Comparison of ENCODE assay signal across 6 cellular contexts in genomic region chr2:27353386-27353761, GRCh38. TPM values are rescaled to one million over a fixed set of nuclear protein-coding genes. Genes with fewer than 3 reads are reported as not detected.
A peak's percentile ranks its signal among the peaks of the same experiment; 100 is the strongest.
DNase-seq lines count a peak whose midpoint lies in the region; ATAC-seq, FAIRE-seq and TF ChIP-seq lines count a peak whose summit lies in the region.
"Not testable (repeated sequence)": the region's sequence is repeated elsewhere in the genome, so short reads cannot be mapped to it uniquely, and the experiment has no call there.

No MANE protein-coding gene starts in this region.

- in situ Hi-C loops in gastrocnemius medialis (cut with MboI; ENCODE audit: low sequenced_read_pairs in 4 of 4): not testable (repeated sequence)

- CTCF ChIA-PET in CD4-positive, alpha-beta T cell (lab: Charles Lee); PC-3 (lab: Charles Lee): not testable (repeated sequence)
- CTCF ChIA-PET in H1 (lab: Charles Lee; ENCODE audit: partially characterized antibody): interaction anchor here (0.7 to 1.6 kb wide), 5 partner anchors 14 to 358 kb away, joined by 3 to 5 read pairs (median 4); partner anchors contain the start of genes EIF2B4 and SNX17

- H4K91ac ChIP-seq in H1 (replicated peaks; ENCODE audit: insufficient read length, low read length): not testable (repeated sequence)

- TF ChIP-seq POLR2A in H1 (IDR thresholded peaks at IDR 0.05; ENCODE audit: control extremely low read depth in 1 of 2, low read depth in 2 of 2, low read length in 2 of 2); gastrocnemius medialis (IDR thresholded peaks at IDR 0.05): not testable (repeated sequence)

- not testable (repeated sequence) for H4K8ac ChIP-seq in H1 (ENCODE audit: extremely low read depth, insufficient read depth, low read length)

- H3K36me3 Mint-ChIP-seq in CD4-positive, alpha-beta T cell (ENCODE audit: low read depth): peaks cover 33% of the 10 kb centered on the region
- peaks cover 51% of the 10 kb centered on the region for H3K36me3 Mint-ChIP-seq in activated T-cell treated with anti-CD3 and anti-CD28 coated beads, Interleukin-2, amount 50 U/mL, for 24 hours (ENCODE audit: low read depth)
- not testable (repeated sequence) for H3K36me3 Mint-ChIP-seq in memory B cell

- not testable (repeated sequence) for BruUV-seq in PC-3 (replicated peaks; lab: Mats Ljungman, UMichigan)

- not testable (repeated sequence) for H3K23me2 ChIP-seq in H1 (ENCODE audit: low read depth, low read length)

- not testable (repeated sequence) for H2BK5ac ChIP-seq in H1 (ENCODE audit: low read depth, low read length)

- not testable (repeated sequence) for H3K23ac ChIP-seq in H1 (ENCODE audit: insufficient read length)

- H3K4me1 Mint-ChIP-seq in CD4-positive, alpha-beta T cell (ENCODE audit: low read depth): peaks cover 68% of the 10 kb centered on the region
- H3K4me1 Mint-ChIP-seq in activated T-cell treated with anti-CD3 and anti-CD28 coated beads, Interleukin-2, amount 50 U/mL, for 24 hours (ENCODE audit: low read depth): peaks cover 59% of the 10 kb centered on the region
- H3K4me1 Mint-ChIP-seq in memory B cell: peaks cover 30% of the 10 kb centered on the region

- not testable (repeated sequence) for H3K9me3 ChIP-seq in CD4-positive, alpha-beta T cell (ENCODE audit: control insufficient read depth, low read length); PC-3 (ENCODE audit: low read length); H1 (ENCODE audit: insufficient read depth in 2 of 2, low read depth in 1 of 2, low read length in 1 of 2); gastrocnemius medialis

- H3K4me1 ChIP-seq in PC-3 (ENCODE audit: insufficient read depth, low read length) (peaks cover 28% of the 10 kb centered on the region), H1 (replicated peaks in 1 of 4; ENCODE audit: control insufficient read depth in 3 of 4, insufficient read depth in 4 of 4, low read length in 3 of 4) (peaks cover 0 to 12% (median 4%) of the 10 kb centered on the region in 4 experiments; a peak in 4 of 7 replicates), gastrocnemius medialis (peaks cover 40 to 53% of the 10 kb centered on the region in 2 donors)

- H3K18ac ChIP-seq in H1 (ENCODE audit: extremely low read depth, low read length): not testable (repeated sequence)

- not testable (repeated sequence) for H2BK120ac ChIP-seq in H1 (replicated peaks; ENCODE audit: low read depth, low read length)

- TF ChIP-seq EP300 in H1 (IDR thresholded peaks at IDR 0.05; ENCODE audit: borderline replicate concordance in 1 of 2, low read depth in 2 of 2, low read length in 2 of 2): not testable (repeated sequence)

- not testable (repeated sequence) for H2BK15ac ChIP-seq in H1 (ENCODE audit: low read length)

- not testable (repeated sequence) for DNase-seq in CD4-positive, alpha-beta T cell; PC-3; activated T-cell treated with anti-CD3 and anti-CD28 coated beads, Interleukin-2, amount 50 U/mL, for 24 hours; H1 (ENCODE audit: low read depth in 1 of 2, low spot score in 2 of 2); memory B cell (ENCODE audit: low spot score in 2 of 2); gastrocnemius medialis

- 91% methylated on average over 5 of the region's 5 CpGs; no CpG with 5 or more reads in 1 of the 2 experiments for WGBS in H1 (ENCODE audit: extremely low coverage in 1 of 2, insufficient coverage in 1 of 2, insufficient read length in 1 of 2, insufficient replicate concordance in 2 of 2, low coverage in 1 of 2, low lambda C conversion rate in 2 of 2, missing lambda C conversion rate in 1 of 2), 2 experiments

- not testable (repeated sequence) for H3K9me3 Mint-ChIP-seq in CD4-positive, alpha-beta T cell; activated T-cell treated with anti-CD3 and anti-CD28 coated beads, Interleukin-2, amount 50 U/mL, for 24 hours; memory B cell

- not testable (repeated sequence) for H3K9me2 ChIP-seq in PC-3 (replicated peaks; ENCODE audit: low read length)

- H2AK5ac ChIP-seq in H1 (ENCODE audit: low read depth, low read length): not testable (repeated sequence)

- not testable (repeated sequence) for FAIRE-seq in H1 (lab: Jason Lieb, UNC)

- H3K4me2 ChIP-seq in PC-3 (ENCODE audit: low read length): peak overlapping the region; percentile 91; the same call in 1 of the 2 replicates
- H3K4me2 ChIP-seq in H1 (ENCODE audit: insufficient read depth in 1 of 2, low read depth in 2 of 2, low read length in 2 of 2): peak overlapping the region; percentile 31 to 62; a peak in 2 of 4 replicates

- not testable (repeated sequence) for H3K9ac ChIP-seq in PC-3 (ENCODE audit: low read length); H1 (replicated peaks in 1 of 4; ENCODE audit: extremely low read depth in 1 of 4, low read depth in 3 of 4, low read length in 3 of 4)

- H4K20me1 ChIP-seq in PC-3 (ENCODE audit: low read length): peaks cover 13% of the 10 kb centered on the region
- not testable (repeated sequence) for H4K20me1 ChIP-seq in H1 (replicated peaks in 1 of 2; ENCODE audit: control insufficient read depth in 1 of 2, insufficient read depth in 2 of 2, low read length in 2 of 2)

- H3K4ac ChIP-seq in H1 (replicated peaks; ENCODE audit: insufficient read length, low read depth, low read length): not testable (repeated sequence)

- H3K27me3 Mint-ChIP-seq in CD4-positive, alpha-beta T cell; activated T-cell treated with anti-CD3 and anti-CD28 coated beads, Interleukin-2, amount 50 U/mL, for 24 hours; memory B cell: not testable (repeated sequence)

- H3K27ac ChIP-seq in CD4-positive, alpha-beta T cell (ENCODE audit: low read depth, low read length); PC-3 (ENCODE audit: low read length); H1 (ENCODE audit: low read depth, low read length): not testable (repeated sequence)
- H3K27ac ChIP-seq in gastrocnemius medialis: peak overlapping the region; percentile 92 to 99 (median 94)

- not testable (repeated sequence) for TF ChIP-seq CTCF in CD4-positive, alpha-beta T cell (IDR thresholded peaks at IDR 0.05); PC-3 (conservative IDR thresholded peaks at IDR 0.05; ENCODE audit: low read depth, low read length); H1 (IDR thresholded peaks at IDR 0.05; ENCODE audit: control extremely low read depth in 1 of 3, insufficient read depth in 1 of 3, low read depth in 1 of 3, low read length in 3 of 3); gastrocnemius medialis (IDR thresholded peaks at IDR 0.05 in 4 of 5, conservative IDR thresholded peaks at IDR 0.05 in 1 of 5)

- H3K4me3 Mint-ChIP-seq in CD4-positive, alpha-beta T cell; activated T-cell treated with anti-CD3 and anti-CD28 coated beads, Interleukin-2, amount 50 U/mL, for 24 hours; memory B cell: not testable (repeated sequence)

- H3K27ac Mint-ChIP-seq in CD4-positive, alpha-beta T cell: peak overlapping the region; percentile 99
- H3K27ac Mint-ChIP-seq in activated T-cell treated with anti-CD3 and anti-CD28 coated beads, Interleukin-2, amount 50 U/mL, for 24 hours: peak overlapping the region; percentile 23
- H3K27ac Mint-ChIP-seq in memory B cell: peak overlapping the region; percentile 24

- H3K36me3 ChIP-seq in PC-3 (ENCODE audit: low read depth, low read length); H1 (ENCODE audit: control insufficient read depth in 2 of 4, insufficient read depth in 4 of 4, low read length in 3 of 4); gastrocnemius medialis: not testable (repeated sequence)

- POLR2A ChIA-PET in CD4-positive, alpha-beta T cell (lab: Charles Lee): interaction anchor here (1.3 kb wide), 1 partner anchor 56 kb away, joined by 3 read pairs; the partner anchor contains the start of gene PPM1G
- POLR2A ChIA-PET in PC-3 (lab: Charles Lee; ENCODE audit: unreplicated experiment): not testable (repeated sequence)
- POLR2A ChIA-PET in H1 (lab: Charles Lee; ENCODE audit: partially characterized antibody): interaction anchor here (0.9 to 9.5 kb wide), 13 partner anchors 9 to 116 kb away, joined by 3 to 135 read pairs (median 4); partner anchors contain the start of genes EIF2B4, MPV17, NRBP1 and PPM1G

- not testable (repeated sequence) for H3K79me1 ChIP-seq in H1 (ENCODE audit: low read depth, low read length)

- H3K79me2 ChIP-seq in PC-3 (ENCODE audit: low read length): peaks cover 91% of the 10 kb centered on the region
- H3K79me2 ChIP-seq in H1 (ENCODE audit: control insufficient read depth in 1 of 2, insufficient read depth in 2 of 2, low read length in 2 of 2): peaks cover 12 to 83% of the 10 kb centered on the region in 2 experiments; a peak in 3 of 4 replicates

- not testable (repeated sequence) for H2AFZ ChIP-seq in PC-3 (ENCODE audit: low read length); H1 (ENCODE audit: low read length)

- not testable (repeated sequence) for TF ChIP-seq RAD21 in H1 (IDR thresholded peaks at IDR 0.05 in 1 of 2, conservative IDR thresholded peaks at IDR 0.05 in 1 of 2; ENCODE audit: low read depth in 2 of 2, low read length in 2 of 2)

- ATAC-seq in CD4-positive, alpha-beta T cell (ENCODE audit: poor library complexity); PC-3; memory B cell (ENCODE audit: low read depth); gastrocnemius medialis: not testable (repeated sequence)

- H2BK20ac ChIP-seq in H1 (ENCODE audit: low read length): not testable (repeated sequence)

- H3K56ac ChIP-seq in H1 (replicated peaks; ENCODE audit: insufficient read length, low read depth, low read length): not testable (repeated sequence)

- not testable (repeated sequence) for H4K5ac ChIP-seq in H1 (ENCODE audit: insufficient read length, low read depth, low read length)

- not testable (repeated sequence) for H3K4me3 ChIP-seq in PC-3 (ENCODE audit: low read length); H1 (ENCODE audit: extremely low read depth in 1 of 4, insufficient read depth in 2 of 4, low read depth in 3 of 4, low read length in 4 of 4); gastrocnemius medialis

- intact Hi-C loops in CD4-positive, alpha-beta T cell (cut with DNase I, micrococcal nuclease); PC-3 (cut with micrococcal nuclease); gastrocnemius medialis (cut with DNase I; ENCODE audit: low total_unique reads): not testable (repeated sequence)

- H3K27me3 ChIP-seq in CD4-positive, alpha-beta T cell (ENCODE audit: control insufficient read depth, insufficient read depth, low read length); PC-3 (ENCODE audit: low read length); H1 (replicated peaks in 1 of 4; ENCODE audit: control insufficient read depth in 3 of 4, extremely low read depth in 1 of 4, insufficient read depth in 3 of 4, low read length in 3 of 4); gastrocnemius medialis: not testable (repeated sequence)

- H2BK12ac ChIP-seq in H1 (ENCODE audit: low read depth, low read length): not testable (repeated sequence)

- not testable (repeated sequence) for H3K14ac ChIP-seq in H1 (ENCODE audit: insufficient read length)

- not testable (repeated sequence) for H3F3A ChIP-seq in PC-3 (ENCODE audit: low read length, unreplicated experiment)

RNA-seq across cellular contexts. Expression of gene GTF3C2, which starts 3.2 kb away (rescaled TPM):
- 10 to 100 TPM; 54.6 to 56.8 TPM for total RNA-seq in CD4-positive, alpha-beta T cell
- 82.2 and 98.1 TPM in 2 replicates for total RNA-seq in PC-3 (2014; rRNA removed)
- total RNA-seq in H1 (2021; fragmentation: NEBNext Ultra II Directional; extraction: Animal tissue kit (Norgen Biotek cat#: 25700)): 118 and 129 TPM in 2 replicates
- polyA plus RNA-seq in H1 (2011; rRNA removed): 121 and 127 TPM in 2 replicates
- polyA plus RNA-seq in H1 (2011; cell fraction: cytosol; rRNA removed): 107 TPM
- 166 TPM for polyA plus RNA-seq in H1 (2011; cell fraction: nucleus; rRNA removed)
- 104 to 106 TPM (median 105 TPM) in 4 replicates for polyA plus RNA-seq in H1 (2012, experiment 1 of 2)
- polyA plus RNA-seq in H1 (2012, experiment 2 of 2): 83.0 TPM
- polyA plus RNA-seq in H1 (2013, experiment 1 of 2): 62.8 TPM
- 59.8 TPM for polyA plus RNA-seq in H1 (2013, experiment 2 of 2)
- polyA minus RNA-seq in H1 (2011; rRNA and poly(A)+ RNA removed): 155 TPM in 2 replicates
- 55.5 TPM for polyA minus RNA-seq in H1 (2011; cell fraction: cytosol; rRNA and poly(A)+ RNA removed)
- polyA minus RNA-seq in H1 (2011; cell fraction: nucleus; rRNA and poly(A)+ RNA removed): 101 TPM
- 10 to 100 TPM; 25.3 to 45.6 (median 40.5) TPM for total RNA-seq in gastrocnemius medialis

RNA-seq across cellular contexts. Expression of gene EIF2B4, which starts 16.8 kb away (rescaled TPM):
- 10 to 100 TPM; 33.2 to 34.0 TPM for total RNA-seq in CD4-positive, alpha-beta T cell
- total RNA-seq in PC-3 (2014; rRNA removed) (35.8 and 43.9 TPM in 2 replicates), gastrocnemius medialis (10 to 100 TPM; 50.5 to 57.9 (median 53.8) TPM)
- total RNA-seq in H1 (2021; fragmentation: NEBNext Ultra II Directional; extraction: Animal tissue kit (Norgen Biotek cat#: 25700)): 63.2 and 66.0 TPM in 2 replicates
- 60.0 and 61.0 TPM in 2 replicates for polyA plus RNA-seq in H1 (2011; rRNA removed)
- 55.4 TPM for polyA plus RNA-seq in H1 (2011; cell fraction: cytosol; rRNA removed)
- 83.6 TPM for polyA plus RNA-seq in H1 (2011; cell fraction: nucleus; rRNA removed)
- 82.5 to 99.4 TPM (median 88.1 TPM) in 4 replicates for polyA plus RNA-seq in H1 (2012, experiment 1 of 2)
- polyA plus RNA-seq in H1 (2012, experiment 2 of 2): 54.6 TPM
- 39.3 TPM for polyA plus RNA-seq in H1 (2013, experiment 1 of 2)
- polyA plus RNA-seq in H1 (2013, experiment 2 of 2): 35.6 TPM
- 95.7 and 100 TPM in 2 replicates for polyA minus RNA-seq in H1 (2011; rRNA and poly(A)+ RNA removed)
- polyA minus RNA-seq in H1 (2011; cell fraction: cytosol; rRNA and poly(A)+ RNA removed): 19.5 TPM
- 25.6 TPM for polyA minus RNA-seq in H1 (2011; cell fraction: nucleus; rRNA and poly(A)+ RNA removed)

RNA-seq across cellular contexts. Expression of gene SNX17, which starts 17.0 kb away (rescaled TPM):
- 10 to 100 TPM; 66.3 to 67.9 TPM for total RNA-seq in CD4-positive, alpha-beta T cell
- total RNA-seq in PC-3 (2014; rRNA removed) (99.6 and 110 TPM in 2 replicates), gastrocnemius medialis (10 to 100 TPM; 47.2 to 91.5 (median 56.3) TPM)
- total RNA-seq in H1 (2021; fragmentation: NEBNext Ultra II Directional; extraction: Animal tissue kit (Norgen Biotek cat#: 25700)): 54.9 and 59.1 TPM in 2 replicates
- 66.2 and 76.8 TPM in 2 replicates for polyA plus RNA-seq in H1 (2011; rRNA removed)
- 64.6 TPM for polyA plus RNA-seq in H1 (2011; cell fraction: cytosol; rRNA removed)
- 83.1 TPM for polyA plus RNA-seq in H1 (2011; cell fraction: nucleus; rRNA removed)
- polyA plus RNA-seq in H1 (2012, experiment 1 of 2): 49.9 to 71.4 TPM (median 63.8 TPM) in 4 replicates
- 95.1 TPM for polyA plus RNA-seq in H1 (2012, experiment 2 of 2)
- polyA plus RNA-seq in H1 (2013, experiment 1 of 2): 28.0 TPM
- 24.9 TPM for polyA plus RNA-seq in H1 (2013, experiment 2 of 2)
- polyA minus RNA-seq in H1 (2011; rRNA and poly(A)+ RNA removed): 55.8 and 56.8 TPM in 2 replicates
- polyA minus RNA-seq in H1 (2011; cell fraction: cytosol; rRNA and poly(A)+ RNA removed): 32.9 TPM
- polyA minus RNA-seq in H1 (2011; cell fraction: nucleus; rRNA and poly(A)+ RNA removed): 54.7 TPM

RNA-seq across cellular contexts. Expression of gene ZNF513, which starts 27.2 kb away (rescaled TPM):
- 10 to 100 TPM; 22.8 to 22.9 TPM for total RNA-seq in CD4-positive, alpha-beta T cell
- total RNA-seq in PC-3 (2014; rRNA removed) (7.4 and 9.7 TPM in 2 replicates), gastrocnemius medialis (1 to 10 TPM; 2.0 to 7.6 (median 4.5) TPM)
- 17.3 and 18.8 TPM in 2 replicates for total RNA-seq in H1 (2021; fragmentation: NEBNext Ultra II Directional; extraction: Animal tissue kit (Norgen Biotek cat#: 25700))
- polyA plus RNA-seq in H1 (2011; rRNA removed): 29.5 and 35.0 TPM in 2 replicates
- 26.3 TPM for polyA plus RNA-seq in H1 (2011; cell fraction: cytosol; rRNA removed)
- 41.9 TPM for polyA plus RNA-seq in H1 (2011; cell fraction: nucleus; rRNA removed)
- polyA plus RNA-seq in H1 (2012, experiment 1 of 2): 11.1 to 21.0 TPM (median 18.9 TPM) in 4 replicates
- 14.4 TPM for polyA plus RNA-seq in H1 (2012, experiment 2 of 2)
- 15.4 TPM for polyA plus RNA-seq in H1 (2013, experiment 1 of 2)
- polyA plus RNA-seq in H1 (2013, experiment 2 of 2): 13.8 TPM
- polyA minus RNA-seq in H1 (2011; rRNA and poly(A)+ RNA removed): 8.3 and 10.7 TPM in 2 replicates
- 12.0 TPM for polyA minus RNA-seq in H1 (2011; cell fraction: cytosol; rRNA and poly(A)+ RNA removed)
- polyA minus RNA-seq in H1 (2011; cell fraction: nucleus; rRNA and poly(A)+ RNA removed): 17.0 TPM

RNA-seq across cellular contexts. Expression of gene MPV17, which starts 30.5 kb away (rescaled TPM):
- total RNA-seq in CD4-positive, alpha-beta T cell: 10 to 100 TPM; 29.3 to 31.0 TPM
- total RNA-seq in PC-3 (2014; rRNA removed) (41.8 and 59.2 TPM in 2 replicates), gastrocnemius medialis (10 to 100 TPM in 3 of 4 donors, 1 to 10 TPM in 1; 9.9 to 16.0 (median 11.5) TPM)
- total RNA-seq in H1 (2021; fragmentation: NEBNext Ultra II Directional; extraction: Animal tissue kit (Norgen Biotek cat#: 25700)): 45.2 and 46.1 TPM in 2 replicates
- polyA plus RNA-seq in H1 (2011; rRNA removed): 148 and 181 TPM in 2 replicates
- 116 TPM for polyA plus RNA-seq in H1 (2011; cell fraction: cytosol; rRNA removed)
- 98.4 TPM for polyA plus RNA-seq in H1 (2011; cell fraction: nucleus; rRNA removed)
- polyA plus RNA-seq in H1 (2012, experiment 1 of 2): 73.4 to 78.7 TPM (median 77.0 TPM) in 4 replicates
- polyA plus RNA-seq in H1 (2012, experiment 2 of 2): 91.9 TPM
- 93.7 TPM for polyA plus RNA-seq in H1 (2013, experiment 1 of 2)
- polyA plus RNA-seq in H1 (2013, experiment 2 of 2): 97.7 TPM
- polyA minus RNA-seq in H1 (2011; rRNA and poly(A)+ RNA removed): 104 and 115 TPM in 2 replicates
- 27.7 TPM for polyA minus RNA-seq in H1 (2011; cell fraction: cytosol; rRNA and poly(A)+ RNA removed)
- 39.2 TPM for polyA minus RNA-seq in H1 (2011; cell fraction: nucleus; rRNA and poly(A)+ RNA removed)

Comparison
In these comparisons a context has a peak if more than half of its experiments do, and no peak if none do; other contexts are left out.
1. H3K27ac Mint-ChIP-seq: peak in every context shown above with its lines; median percentile 99 in CD4-positive, alpha-beta T cell; 24 in memory B cell; 23 in activated T-cell treated with anti-CD3 and anti-CD28 coated beads, Interleukin-2, amount 50 U/mL, for 24 hours.